13 cellular contexts compared by ENCODE assay signal in the genomic region with DNA sequence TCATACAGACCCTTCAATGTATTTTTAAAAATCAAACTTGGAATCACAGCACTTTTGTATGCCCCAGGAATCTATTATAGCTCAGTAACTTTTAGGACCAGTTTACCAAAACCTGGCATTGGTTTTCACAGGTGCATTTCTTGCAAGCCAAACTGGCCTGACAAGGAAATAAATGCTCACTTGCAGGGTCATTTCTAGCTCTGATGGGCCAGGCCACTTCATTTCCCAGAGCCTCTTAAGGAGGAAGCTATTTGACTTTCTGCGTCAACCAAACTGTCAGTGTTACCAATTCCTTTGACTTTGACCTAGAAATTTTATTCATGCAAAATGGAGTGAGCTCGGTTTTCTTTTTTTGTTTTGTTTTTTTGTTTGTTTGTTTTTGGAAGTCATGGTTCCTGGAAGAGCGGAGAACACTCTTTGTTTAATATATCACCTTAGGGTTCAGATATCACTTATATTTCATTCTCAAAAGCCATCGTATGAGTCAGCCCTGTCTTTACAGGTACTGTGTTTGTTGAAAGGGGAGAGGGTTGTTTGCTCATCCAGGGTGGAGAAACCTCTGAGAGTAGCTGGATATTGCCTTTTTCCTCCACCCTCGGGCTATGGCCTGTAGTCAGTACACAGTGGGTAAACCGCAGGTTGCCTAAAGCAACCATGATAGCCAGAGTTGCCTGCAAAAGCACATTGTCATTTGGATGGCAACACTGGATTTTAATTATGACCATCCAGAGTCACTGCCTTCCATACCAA. TPM values are rescaled to one million over a fixed set of nuclear protein-coding genes. Genes with fewer than 3 reads are reported as not detected.
DNase-seq lines count a peak whose midpoint lies in the region; ATAC-seq and TF ChIP-seq lines count a peak whose summit lies in the region.
"Had no signal": no experiment of that assay in that cellular context is flagged by ENCODE, and none has a peak within 500 bp of the region (broad histone marks: within the 10 kb centered on the region; RNA-seq: fewer than 3 reads in every experiment).

No MANE protein-coding gene starts in this region.

- intact Hi-C loops in PC-3 (cut with micrococcal nuclease): loop anchor here (1.0 to 5.0 kb wide), 7 partner anchors 60 to 162 kb away; no protein-coding TSS in a partner anchor

- H3K27me3 ChIP-seq in PC-3 (ENCODE audit: low read length): no peaks in the 10 kb centered on the region

- DNase-seq in NCI-H1092 treated with DMSO at 0.1 percent for 48 hours (lab: John Stamatoyannopoulos, UW) (peak; percentile 22), PC-3 (peak; percentile 95), kidney tubule cell (ENCODE audit: low spot score) (peak; percentile 38), occipital lobe (lab: John Stamatoyannopoulos, UW) (no peak), NK-92 (lab: John Stamatoyannopoulos, UW; ENCODE audit: unreplicated experiment) (no peak)
- DNase-seq: activated CD4-positive, alpha-beta T cell treated with anti-CD3 and anti-CD28 coated beads, Interleukin-2, amount 50 U/mL, for 4 hours; activated naive CD4-positive, alpha-beta T cell treated with anti-CD3 and anti-CD28 coated beads for 36 hours; NCI-H526; psoas muscle had no signal

- no peaks in the 10 kb centered on the region for H3K9me2 ChIP-seq in PC-3 (replicated peaks; ENCODE audit: low read length)

- peak overlapping the region; percentile 54; the same call in 1 of the 2 replicates for H3K4me3 ChIP-seq in PC-3 (ENCODE audit: low read length)
- H3K4me3 ChIP-seq: psoas muscle had no signal

- peak overlapping the region; percentile 84 for H3K4me2 ChIP-seq in PC-3 (ENCODE audit: low read length)

- H2AFZ ChIP-seq in PC-3 (ENCODE audit: low read length): no peak overlapping the region

- ATAC-seq in PC-3: peak; percentile 89
- ATAC-seq in GM21737 (IDR thresholded peaks at IDR 0.05; ENCODE audit: unreplicated experiment): no peak
- no peak for ATAC-seq in HG03025 (IDR thresholded peaks at IDR 0.05; ENCODE audit: low FRiP score, unreplicated experiment)

- H3K36me3 ChIP-seq in PC-3 (ENCODE audit: low read depth, low read length): no peaks in the 10 kb centered on the region

- H3K79me2 ChIP-seq in PC-3 (ENCODE audit: low read length): no peaks in the 10 kb centered on the region

- POLR2A ChIA-PET in PC-3 (lab: Charles Lee; ENCODE audit: unreplicated experiment): interaction anchor here (0.8 kb wide), 1 partner anchor 60 kb away, joined by 3 read pairs; no protein-coding TSS in a partner anchor

- H3K27ac ChIP-seq in C4-2B (peak overlapping the region; percentile 55), PC-3 (ENCODE audit: low read length) (peak overlapping the region; percentile 99)
- H3K27ac ChIP-seq: psoas muscle had no signal

- no peak for TF ChIP-seq CTCF in C4-2B (conservative IDR thresholded peaks at IDR 0.05)
- no peak for TF ChIP-seq CTCF in PC-3 (conservative IDR thresholded peaks at IDR 0.05; ENCODE audit: low read depth, low read length)

- peaks cover 28% of the 10 kb centered on the region for H3K4me1 ChIP-seq in PC-3 (ENCODE audit: insufficient read depth, low read length)
- H3K4me1 ChIP-seq: psoas muscle had no signal

- TSS peak; percentile 77 for BruUV-seq in PC-3 (replicated peaks; lab: Mats Ljungman, UMichigan)

- H3K9ac ChIP-seq in PC-3 (ENCODE audit: low read length): peak overlapping the region; percentile 89

- CTCF ChIA-PET in PC-3 (lab: Charles Lee): interaction anchor here (0.7 to 1.4 kb wide), 2 partner anchors 59 to 79 kb away, joined by 5 to 8 read pairs; a partner anchor contains a TSS

- peaks cover 9% of the 10 kb centered on the region for H3F3A ChIP-seq in PC-3 (ENCODE audit: low read length, unreplicated experiment)

- no peaks in the 10 kb centered on the region for H3K9me3 ChIP-seq in PC-3 (ENCODE audit: low read length)
- H3K9me3 ChIP-seq: psoas muscle had no signal

- no peaks in the 10 kb centered on the region for H4K20me1 ChIP-seq in PC-3 (ENCODE audit: low read length)

RNA-seq across cellular contexts. Expression of a gene that starts 58.9 kb away (rescaled TPM):
- total RNA-seq in PC-3 (2014; rRNA removed) (1.2 and 2.5 TPM in 2 replicates), occipital lobe (0.31 TPM)
- total RNA-seq: activated naive CD4-positive, alpha-beta T cell treated with anti-CD3 and anti-CD28 coated beads for 36 hours; HT1080 had no signal

Comparison
In these comparisons a context has a peak if more than half of its experiments do, and no peak if none do; other contexts are left out.
1. DNase-seq: peak in NCI-H1092 treated with DMSO at 0.1 percent for 48 hours (single experiment), PC-3 (single experiment) and kidney tubule cell (single experiment); none in occipital lobe (single experiment) and NK-92 (single experiment).